34 cellular contexts compared by ENCODE assay signal in the genomic region with DNA sequence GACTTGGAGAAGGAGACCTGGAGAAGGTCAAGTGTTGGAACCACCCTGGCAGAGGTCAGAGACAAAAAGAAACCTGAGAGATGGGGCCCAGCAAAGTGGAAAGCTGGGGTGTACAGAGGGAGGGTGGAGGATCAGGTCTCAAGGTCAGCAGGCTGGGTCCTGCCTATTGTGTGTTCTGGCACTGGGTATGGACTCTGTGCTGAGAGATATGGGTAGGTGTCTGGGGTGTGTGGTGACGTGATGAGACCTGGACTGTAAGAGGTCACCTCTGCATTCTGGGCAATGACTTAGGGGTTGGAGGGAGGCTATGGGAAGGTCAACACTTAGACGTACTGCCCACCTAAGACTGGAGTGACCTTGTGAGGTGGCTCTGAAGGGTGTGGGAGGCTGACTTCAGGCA.
"Had no signal": no experiment of that assay in that cellular context is flagged by ENCODE, and none has a peak within 500 bp of the region (broad histone marks: within the 10 kb centered on the region; RNA-seq: fewer than 3 reads in every experiment).

No MANE protein-coding gene starts in this region.

- H3K79me2 ChIP-seq: hepatocyte had no signal

- H3K9me3 Mint-ChIP-seq: central memory CD8-positive, alpha-beta T cell had no signal

- H3K4me3 Mint-ChIP-seq: activated B cell treated with CpG ODN at 0.5 μM for 24 hours; activated CD8-positive, alpha-beta T cell treated with anti-CD3 and anti-CD28 coated beads for 36 hours; activated naive CD4-positive, alpha-beta T cell treated with anti-CD3 and anti-CD28 coated beads for 36 hours; activated naive CD4-positive, alpha-beta T cell treated with anti-CD3 and anti-CD28 coated beads, Interleukin-2, amount 50 U/mL, for 24 hours; activated naive CD8-positive, alpha-beta T cell treated with anti-CD3 and anti-CD28 coated beads for 36 hours; activated T-helper 1 cell treated with anti-CD3 and anti-CD28 coated beads, Interleukin-12 subunit alpha, Interleukin-12 subunit beta, Interleukin-2, Interleukin-4 antibody, amounts not matched to agents 30 ng/mL and 10 ng/mL and 1 ng/mL, durations not matched to agents 14 hours and 24 hours and 36 hours; central memory CD8-positive, alpha-beta T cell; dendritic cell treated with granulocyte-macrophage colony-stimulating factor and Interleukin-4, amounts not matched to agents 40 ng/mL and 50 ng/mL, for 4 days; T-helper 17 cell; T-helper 2 cell treated with Interferon-gamma antibody and Interleukin-4, amounts not matched to agents 5 μg/mL and 100 μg/mL, for 36 hours had no signal

- FAIRE-seq: astrocyte, endothelial cell of umbilical vein had no signal

- H3K9me3 ChIP-seq: esophagus squamous epithelium had no signal

- H3K4me1 ChIP-seq: esophagus squamous epithelium, gastroesophageal sphincter, heart right ventricle had no signal

- H2AFZ ChIP-seq: hepatocyte had no signal

- H3K27ac Mint-ChIP-seq: activated B cell treated with CpG ODN at 0.5 μM for 24 hours; activated CD8-positive, alpha-beta T cell treated with anti-CD3 and anti-CD28 coated beads for 36 hours; activated naive CD4-positive, alpha-beta T cell treated with anti-CD3 and anti-CD28 coated beads for 36 hours; activated naive CD4-positive, alpha-beta T cell treated with anti-CD3 and anti-CD28 coated beads, Interleukin-2, amount 50 U/mL, for 24 hours; activated naive CD8-positive, alpha-beta T cell treated with anti-CD3 and anti-CD28 coated beads for 36 hours; activated T-helper 1 cell treated with anti-CD3 and anti-CD28 coated beads, Interleukin-12 subunit alpha, Interleukin-12 subunit beta, Interleukin-2, Interleukin-4 antibody, amounts not matched to agents 30 ng/mL and 10 ng/mL and 1 ng/mL, durations not matched to agents 14 hours and 24 hours and 36 hours; activated T-helper 2 cell treated with anti-CD3 and anti-CD28 coated beads, Interferon-gamma antibody, Interleukin-2, Interleukin-4, amounts not matched to agents 10 μg/mL and 5 μg/mL and 100 μg/mL, durations not matched to agents 14 hours and 24 hours and 36 hours; dendritic cell treated with granulocyte-macrophage colony-stimulating factor and Interleukin-4, amounts not matched to agents 40 ng/mL and 50 ng/mL, for 4 days; T-helper 17 cell; T-helper 2 cell treated with Interferon-gamma antibody and Interleukin-4, amounts not matched to agents 5 μg/mL and 100 μg/mL, for 36 hours had no signal

- ATAC-seq: activated CD4-positive, CD25-positive, alpha-beta regulatory T cell treated with anti-CD3 and anti-CD28 coated beads, Interleukin-2, amount 50 U/mL, for 24 hours; gastroesophageal sphincter; heart right ventricle; T-helper 17 cell had no signal

- H3K27me3 ChIP-seq: dorsolateral prefrontal cortex, esophagus squamous epithelium, gastroesophageal sphincter, heart right ventricle, hepatocyte had no signal

- H3K4me3 ChIP-seq: coronary artery, dorsolateral prefrontal cortex, esophagus squamous epithelium, gastroesophageal sphincter, heart right ventricle, hepatocyte had no signal

- H3K27ac ChIP-seq: coronary artery, dorsolateral prefrontal cortex, epithelial cell of prostate, esophagus squamous epithelium, gastroesophageal sphincter, heart right ventricle, hepatocyte, WERI-Rb-1 had no signal

- DNase-seq: activated B cell treated with CpG ODN at 0.5 μM for 24 hours; activated CD4-positive, alpha-beta T cell treated with anti-CD3 and anti-CD28 coated beads, Interleukin-2, amount 50 U/mL, for 1 hour; activated CD4-positive, alpha-beta T cell treated with anti-CD3 and anti-CD28 coated beads, Interleukin-2, amount 50 U/mL, for 48 hours; activated CD8-positive, alpha-beta memory T cell treated with anti-CD3 and anti-CD28 coated beads for 24 hours; activated effector memory CD4-positive, alpha-beta T cell treated with anti-CD3 and anti-CD28 coated beads, Interleukin-2, amount 50 U/mL, for 16 hours; activated naive CD4-positive, alpha-beta T cell treated with anti-CD3 and anti-CD28 coated beads for 36 hours; activated naive CD8-positive, alpha-beta T cell treated with anti-CD3 and anti-CD28 coated beads for 36 hours; activated T-cell treated with anti-CD3 and anti-CD28 coated beads, Interleukin-2, amount 50 U/mL, for 1 hour; activated T-cell treated with anti-CD3 and anti-CD28 coated beads, Interleukin-2, amount 50 U/mL, for 48 hours; amniotic stem cell; anterior cingulate cortex; dorsolateral prefrontal cortex; effector memory CD4-positive, alpha-beta T cell; esophagus squamous epithelium; foreskin melanocyte; heart right ventricle; T-helper 1 cell; T-helper 17 cell; T1000; WERI-Rb-1 had no signal

- H3K27me3 Mint-ChIP-seq: activated CD8-positive, alpha-beta T cell treated with anti-CD3 and anti-CD28 coated beads for 36 hours; dendritic cell treated with granulocyte-macrophage colony-stimulating factor and Interleukin-4, amounts not matched to agents 40 ng/mL and 50 ng/mL, for 4 days; T-helper 17 cell had no signal

- H3K36me3 ChIP-seq: esophagus squamous epithelium, gastroesophageal sphincter, heart right ventricle, WERI-Rb-1 had no signal

- H3K4me1 Mint-ChIP-seq: activated B cell treated with CpG ODN at 0.5 μM for 24 hours; activated naive CD4-positive, alpha-beta T cell treated with anti-CD3 and anti-CD28 coated beads, Interleukin-2, amount 50 U/mL, for 24 hours; central memory CD8-positive, alpha-beta T cell; T-helper 17 cell had no signal

- H3K4me2 ChIP-seq: hepatocyte had no signal
